In genomic region chr7:74672343-74672915, GRCh38 we compare ENCODE assay signal across 1 cellular context.
TF ChIP-seq lines count a peak whose summit lies in the region.

No MANE protein-coding gene starts in this region.

TF ChIP-seq in GM23338, 12 proteins besides CTCF, POLR2A, EP300 and RAD21 (continued from another document):
- TF ChIP-seq, protein P1, sequence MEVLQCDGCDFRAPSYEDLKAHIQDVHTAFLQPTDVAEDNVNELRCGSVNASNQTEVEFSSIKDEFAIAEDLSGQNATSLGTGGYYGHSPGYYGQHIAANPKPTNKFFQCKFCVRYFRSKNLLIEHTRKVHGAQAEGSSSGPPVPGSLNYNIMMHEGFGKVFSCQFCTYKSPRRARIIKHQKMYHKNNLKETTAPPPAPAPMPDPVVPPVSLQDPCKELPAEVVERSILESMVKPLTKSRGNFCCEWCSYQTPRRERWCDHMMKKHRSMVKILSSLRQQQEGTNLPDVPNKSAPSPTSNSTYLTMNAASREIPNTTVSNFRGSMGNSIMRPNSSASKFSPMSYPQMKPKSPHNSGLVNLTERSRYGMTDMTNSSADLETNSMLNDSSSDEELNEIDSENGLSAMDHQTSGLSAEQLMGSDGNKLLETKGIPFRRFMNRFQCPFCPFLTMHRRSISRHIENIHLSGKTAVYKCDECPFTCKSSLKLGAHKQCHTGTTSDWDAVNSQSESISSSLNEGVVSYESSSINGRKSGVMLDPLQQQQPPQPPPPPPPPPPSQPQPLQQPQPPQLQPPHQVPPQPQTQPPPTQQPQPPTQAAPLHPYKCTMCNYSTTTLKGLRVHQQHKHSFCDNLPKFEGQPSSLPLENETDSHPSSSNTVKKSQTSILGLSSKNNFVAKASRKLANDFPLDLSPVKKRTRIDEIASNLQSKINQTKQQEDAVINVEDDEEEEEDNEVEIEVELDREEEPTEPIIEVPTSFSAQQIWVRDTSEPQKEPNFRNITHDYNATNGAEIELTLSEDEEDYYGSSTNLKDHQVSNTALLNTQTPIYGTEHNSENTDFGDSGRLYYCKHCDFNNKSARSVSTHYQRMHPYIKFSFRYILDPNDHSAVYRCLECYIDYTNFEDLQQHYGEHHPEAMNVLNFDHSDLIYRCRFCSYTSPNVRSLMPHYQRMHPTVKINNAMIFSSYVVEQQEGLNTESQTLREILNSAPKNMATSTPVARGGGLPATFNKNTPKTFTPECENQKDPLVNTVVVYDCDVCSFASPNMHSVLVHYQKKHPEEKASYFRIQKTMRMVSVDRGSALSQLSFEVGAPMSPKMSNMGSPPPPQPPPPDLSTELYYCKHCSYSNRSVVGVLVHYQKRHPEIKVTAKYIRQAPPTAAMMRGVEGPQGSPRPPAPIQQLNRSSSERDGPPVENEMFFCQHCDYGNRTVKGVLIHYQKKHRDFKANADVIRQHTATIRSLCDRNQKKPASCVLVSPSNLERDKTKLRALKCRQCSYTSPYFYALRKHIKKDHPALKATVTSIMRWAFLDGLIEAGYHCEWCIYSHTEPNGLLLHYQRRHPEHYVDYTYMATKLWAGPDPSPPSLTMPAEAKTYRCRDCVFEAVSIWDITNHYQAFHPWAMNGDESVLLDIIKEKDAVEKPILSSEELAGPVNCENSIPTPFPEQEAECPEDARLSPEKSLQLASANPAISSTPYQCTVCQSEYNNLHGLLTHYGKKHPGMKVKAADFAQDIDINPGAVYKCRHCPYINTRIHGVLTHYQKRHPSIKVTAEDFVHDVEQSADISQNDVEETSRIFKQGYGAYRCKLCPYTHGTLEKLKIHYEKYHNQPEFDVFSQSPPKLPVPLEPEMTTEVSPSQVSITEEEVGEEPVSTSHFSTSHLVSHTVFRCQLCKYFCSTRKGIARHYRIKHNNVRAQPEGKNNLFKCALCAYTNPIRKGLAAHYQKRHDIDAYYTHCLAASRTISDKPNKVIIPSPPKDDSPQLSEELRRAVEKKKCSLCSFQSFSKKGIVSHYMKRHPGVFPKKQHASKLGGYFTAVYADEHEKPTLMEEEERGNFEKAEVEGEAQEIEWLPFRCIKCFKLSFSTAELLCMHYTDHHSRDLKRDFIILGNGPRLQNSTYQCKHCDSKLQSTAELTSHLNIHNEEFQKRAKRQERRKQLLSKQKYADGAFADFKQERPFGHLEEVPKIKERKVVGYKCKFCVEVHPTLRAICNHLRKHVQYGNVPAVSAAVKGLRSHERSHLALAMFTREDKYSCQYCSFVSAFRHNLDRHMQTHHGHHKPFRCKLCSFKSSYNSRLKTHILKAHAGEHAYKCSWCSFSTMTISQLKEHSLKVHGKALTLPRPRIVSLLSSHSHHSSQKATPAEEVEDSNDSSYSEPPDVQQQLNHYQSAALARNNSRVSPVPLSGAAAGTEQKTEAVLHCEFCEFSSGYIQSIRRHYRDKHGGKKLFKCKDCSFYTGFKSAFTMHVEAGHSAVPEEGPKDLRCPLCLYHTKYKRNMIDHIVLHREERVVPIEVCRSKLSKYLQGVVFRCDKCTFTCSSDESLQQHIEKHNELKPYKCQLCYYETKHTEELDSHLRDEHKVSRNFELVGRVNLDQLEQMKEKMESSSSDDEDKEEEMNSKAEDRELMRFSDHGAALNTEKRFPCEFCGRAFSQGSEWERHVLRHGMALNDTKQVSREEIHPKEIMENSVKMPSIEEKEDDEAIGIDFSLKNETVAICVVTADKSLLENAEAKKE (CRISPR knock-in tag; IDR thresholded peaks at IDR 0.05) = no peak
- TF ChIP-seq REST (IDR thresholded peaks at IDR 0.05; ENCODE audit: unreplicated experiment) = no peak
